2 cellular contexts compared by ENCODE assay signal in the genomic region with DNA sequence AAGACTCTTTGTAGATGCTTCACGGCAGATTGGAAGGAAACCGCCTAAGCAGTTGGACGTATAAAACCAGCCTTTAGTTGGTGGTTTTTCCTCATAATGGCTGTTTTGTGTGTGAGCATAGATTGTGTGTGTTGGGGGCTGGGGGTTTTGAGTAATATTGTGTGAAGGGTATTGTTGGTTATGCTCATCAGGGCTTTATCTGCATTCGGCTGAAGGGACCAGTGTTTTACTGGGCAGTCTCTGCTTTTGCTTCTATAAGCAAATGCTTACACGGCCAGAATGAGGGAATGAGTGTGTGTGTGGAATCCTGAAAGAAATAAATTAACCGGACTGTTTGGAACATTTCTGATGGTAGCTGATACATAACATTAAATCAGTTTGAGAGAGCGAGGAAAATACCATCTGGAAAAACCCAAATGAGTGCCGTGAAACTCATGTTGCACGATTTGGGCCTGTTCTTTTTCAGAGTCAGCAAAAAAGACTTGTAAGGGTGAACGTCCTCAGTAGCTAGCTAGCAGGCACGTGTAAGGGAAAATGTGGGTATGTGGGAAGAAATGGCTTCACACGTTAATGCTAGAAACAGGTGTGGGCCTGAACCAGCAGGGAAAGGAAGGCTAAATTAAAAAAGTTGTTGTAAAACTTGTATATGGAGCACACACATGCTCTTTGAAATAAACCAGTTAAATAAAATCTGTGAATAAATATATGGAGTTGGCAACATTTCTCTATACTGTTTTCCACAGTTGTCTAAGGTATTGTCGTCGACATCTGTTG.
A peak's percentile ranks its signal among the peaks of the same experiment; 100 is the strongest.
TF ChIP-seq lines count a peak whose summit lies in the region.

No MANE protein-coding gene starts in this region.

TF ChIP-seq in GM23338, 12 proteins besides CTCF, POLR2A, EP300 and RAD21 (continues in another document):
- TF ChIP-seq ZNF331 (CRISPR knock-in tag; IDR thresholded peaks at IDR 0.05; ENCODE audit: low read depth) = no peak
- TF ChIP-seq, protein P1, sequence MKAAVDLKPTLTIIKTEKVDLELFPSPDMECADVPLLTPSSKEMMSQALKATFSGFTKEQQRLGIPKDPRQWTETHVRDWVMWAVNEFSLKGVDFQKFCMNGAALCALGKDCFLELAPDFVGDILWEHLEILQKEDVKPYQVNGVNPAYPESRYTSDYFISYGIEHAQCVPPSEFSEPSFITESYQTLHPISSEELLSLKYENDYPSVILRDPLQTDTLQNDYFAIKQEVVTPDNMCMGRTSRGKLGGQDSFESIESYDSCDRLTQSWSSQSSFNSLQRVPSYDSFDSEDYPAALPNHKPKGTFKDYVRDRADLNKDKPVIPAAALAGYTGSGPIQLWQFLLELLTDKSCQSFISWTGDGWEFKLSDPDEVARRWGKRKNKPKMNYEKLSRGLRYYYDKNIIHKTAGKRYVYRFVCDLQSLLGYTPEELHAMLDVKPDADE (IDR thresholded peaks at IDR 0.05) = no peak
- no peak for TF ChIP-seq ZNF462 (CRISPR knock-in tag; IDR thresholded peaks at IDR 0.05)
- TF ChIP-seq STAT1 (IDR thresholded peaks at IDR 0.05; ENCODE audit: unreplicated experiment) = no peak
- no peak for TF ChIP-seq NANOG (IDR thresholded peaks at IDR 0.05; ENCODE audit: borderline replicate concordance)
- no peak for TF ChIP-seq EZH2phosphoT487 (IDR thresholded peaks at IDR 0.05; ENCODE audit: unreplicated experiment)
- TF ChIP-seq CREB1 (CRISPR knock-in tag; IDR thresholded peaks at IDR 0.05; ENCODE audit: low read depth) = no peak

TF ChIP-seq in K562, 482 proteins besides CTCF, POLR2A, EP300 and RAD21 (continues in another document):
- TF ChIP-seq, protein P2, sequence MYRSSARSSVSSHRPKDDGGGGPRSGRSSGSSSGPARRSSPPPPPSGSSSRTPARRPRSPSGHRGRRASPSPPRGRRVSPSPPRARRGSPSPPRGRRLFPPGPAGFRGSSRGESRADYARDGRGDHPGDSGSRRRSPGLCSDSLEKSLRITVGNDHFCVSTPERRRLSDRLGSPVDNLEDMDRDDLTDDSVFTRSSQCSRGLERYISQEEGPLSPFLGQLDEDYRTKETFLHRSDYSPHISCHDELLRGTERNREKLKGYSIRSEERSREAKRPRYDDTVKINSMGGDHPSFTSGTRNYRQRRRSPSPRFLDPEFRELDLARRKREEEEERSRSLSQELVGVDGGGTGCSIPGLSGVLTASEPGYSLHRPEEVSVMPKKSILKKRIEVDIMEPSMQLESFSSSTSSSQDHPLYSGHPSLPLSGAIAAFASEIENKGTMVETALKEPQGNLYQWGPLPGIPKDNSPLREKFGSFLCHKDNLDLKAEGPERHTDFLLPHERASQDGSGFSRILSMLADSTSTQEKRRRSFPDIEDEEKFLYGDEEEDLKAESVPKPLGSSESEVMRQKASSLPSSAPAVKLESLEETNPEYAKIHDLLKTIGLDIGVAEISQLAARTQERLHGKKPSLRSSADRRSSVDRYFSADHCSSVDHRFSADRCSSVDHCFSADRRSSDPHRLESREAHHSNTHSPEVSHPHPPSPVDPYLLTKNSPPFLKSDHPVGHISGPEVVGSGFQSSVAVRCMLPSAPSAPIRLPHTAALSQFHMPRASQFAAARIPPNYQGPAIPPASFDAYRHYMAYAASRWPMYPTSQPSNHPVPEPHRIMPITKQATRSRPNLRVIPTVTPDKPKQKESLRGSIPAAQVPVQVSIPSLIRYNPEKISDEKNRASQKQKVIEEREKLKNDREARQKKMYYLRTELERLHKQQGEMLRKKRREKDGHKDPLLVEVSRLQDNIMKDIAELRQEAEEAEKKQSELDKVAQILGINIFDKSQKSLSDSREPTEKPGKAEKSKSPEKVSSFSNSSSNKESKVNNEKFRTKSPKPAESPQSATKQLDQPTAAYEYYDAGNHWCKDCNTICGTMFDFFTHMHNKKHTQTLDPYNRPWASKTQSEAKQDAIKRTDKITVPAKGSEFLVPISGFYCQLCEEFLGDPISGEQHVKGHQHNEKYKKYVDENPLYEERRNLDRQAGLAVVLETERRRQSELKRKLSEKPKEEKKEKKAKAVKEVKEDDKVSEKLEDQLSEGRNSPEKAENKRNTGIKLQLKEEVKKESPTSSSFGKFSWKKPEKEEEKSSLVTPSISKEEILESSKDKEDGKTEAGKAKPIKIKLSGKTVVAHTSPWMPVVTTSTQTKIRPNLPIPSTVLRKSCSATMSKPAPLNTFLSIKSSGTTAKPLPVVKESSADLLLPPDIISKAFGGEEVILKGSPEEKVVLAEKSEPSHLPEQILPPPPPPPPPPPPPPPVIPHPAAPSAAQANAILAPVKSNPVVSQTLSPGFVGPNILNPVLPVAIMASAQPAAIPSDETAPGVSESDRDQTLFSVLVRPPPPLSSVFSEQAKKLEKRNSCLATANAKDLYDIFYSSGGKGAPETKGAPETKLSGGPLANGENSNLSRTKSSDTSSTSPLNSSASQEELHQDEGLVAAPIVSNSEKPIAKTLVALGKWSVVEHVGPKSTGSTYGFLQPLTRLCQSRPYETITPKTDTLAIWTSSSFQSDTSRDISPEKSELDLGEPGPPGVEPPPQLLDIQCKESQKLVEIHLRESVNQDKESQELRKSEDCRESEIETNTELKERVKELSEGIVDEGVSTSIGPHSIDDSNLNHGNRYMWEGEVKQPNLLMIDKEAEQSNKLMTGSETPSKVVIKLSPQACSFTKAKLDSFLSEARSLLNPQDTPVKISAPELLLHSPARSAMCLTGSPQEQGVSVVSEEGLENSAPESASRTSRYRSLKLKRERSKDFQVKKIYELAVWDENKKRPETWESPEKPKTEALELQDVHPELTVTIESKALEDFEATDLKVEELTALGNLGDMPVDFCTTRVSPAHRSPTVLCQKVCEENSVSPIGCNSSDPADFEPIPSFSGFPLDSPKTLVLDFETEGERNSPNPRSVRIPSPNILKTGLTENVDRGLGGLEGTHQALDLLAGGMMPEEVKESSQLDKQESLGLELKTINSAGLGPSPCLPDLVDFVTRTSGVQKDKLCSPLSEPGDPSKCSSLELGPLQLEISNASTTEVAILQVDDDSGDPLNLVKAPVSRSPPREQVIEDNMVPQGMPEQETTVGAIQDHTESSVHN (IDR thresholded peaks at IDR 0.05; ENCODE audit: borderline replicate concordance in 1 of 2, low read depth in 1 of 2) = no peak
- TF ChIP-seq HCFC1 (IDR thresholded peaks at IDR 0.05; ENCODE audit: low read depth, low read length) = no peak
- TF ChIP-seq MXD1 (CRISPR knock-in tag; IDR thresholded peaks at IDR 0.05; ENCODE audit: borderline replicate concordance, poor library complexity, severe bottlenecking) = no peak
- TF ChIP-seq ZNF311 (CRISPR knock-in tag; IDR thresholded peaks at IDR 0.05) = no peak
- TF ChIP-seq BRD9 (IDR thresholded peaks at IDR 0.05; ENCODE audit: low read depth, partially characterized antibody) = no peak
- TF ChIP-seq HDAC6 (IDR thresholded peaks at IDR 0.05; ENCODE audit: low read depth, low read length) = no peak
- TF ChIP-seq MAFK (IDR thresholded peaks at IDR 0.05; ENCODE audit: low read length) = peak; percentile 74
- no peak for TF ChIP-seq ZKSCAN3 (CRISPR knock-in tag; IDR thresholded peaks at IDR 0.05)
- no peak for TF ChIP-seq KLF13 (tag; IDR thresholded peaks at IDR 0.05; ENCODE audit: borderline replicate concordance, low read depth)
- no peak for TF ChIP-seq ZBTB7A (IDR thresholded peaks at IDR 0.05; ENCODE audit: borderline replicate concordance, control insufficient read depth, low read depth, low read length)
- TF ChIP-seq ZBTB33 (CRISPR knock-in tag; IDR thresholded peaks at IDR 0.05) = no peak
- TF ChIP-seq THRAP3 (IDR thresholded peaks at IDR 0.05; ENCODE audit: borderline replicate concordance) = no peak
- TF ChIP-seq FUS (optimal IDR thresholded peaks at IDR 0.05; ENCODE audit: low read depth, low read length) = no peak
- TF ChIP-seq MGA (IDR thresholded peaks at IDR 0.05) = peak; percentile 43
- TF ChIP-seq POLR2B (IDR thresholded peaks at IDR 0.05; ENCODE audit: low read depth, partially characterized antibody) = no peak
